Comparison of ENCODE assay signal across 2 cellular contexts in genomic region chr20:33028875-33029274, GRCh38.
TF ChIP-seq lines count a peak whose summit lies in the region.

No MANE protein-coding gene starts in this region.

TF ChIP-seq in IMR-90, 13 proteins besides CTCF, POLR2A, EP300 and RAD21:
- no peak for TF ChIP-seq USF2 (IDR thresholded peaks at IDR 0.05; ENCODE audit: low read depth, low read length)

TF ChIP-seq in HepG2, 621 proteins besides CTCF, POLR2A, EP300 and RAD21:
- TF ChIP-seq BHLHE40 (IDR thresholded peaks at IDR 0.05; ENCODE audit: low read length): peak; percentile 26; the same call in 1 of the 2 replicates
- TF ChIP-seq MED8 (CRISPR knock-in tag; IDR thresholded peaks at IDR 0.05; ENCODE audit: insufficient replicate concordance): peak; percentile 38
- no peak for TF ChIP-seq GPBP1L1 (CRISPR knock-in tag; IDR thresholded peaks at IDR 0.05)
- no peak for TF ChIP-seq NONO (IDR thresholded peaks at IDR 0.05)
- TF ChIP-seq NONO (CRISPR knock-in tag; conservative IDR thresholded peaks at IDR 0.05): 0 out of 2 replicates have a peak, but pooled peaks have one; percentile 5
- no peak for TF ChIP-seq ZNF205 (CRISPR knock-in tag; IDR thresholded peaks at IDR 0.05)
- TF ChIP-seq ZKSCAN8 (CRISPR knock-in tag; IDR thresholded peaks at IDR 0.05; ENCODE audit: borderline replicate concordance): peak; percentile 65; the same call in 1 of the 2 replicates
- 0 out of 2 replicates have a peak, but pooled peaks have one; percentile 10 for TF ChIP-seq ZNF24 (IDR thresholded peaks at IDR 0.05)
- 0 out of 2 replicates have a peak, but pooled peaks have one; percentile 27 for TF ChIP-seq ZBTB37 (CRISPR knock-in tag; IDR thresholded peaks at IDR 0.05)
- no peak for TF ChIP-seq FOXA1 (IDR thresholded peaks at IDR 0.05)
- peak; percentile 41; the same call in 1 of the 2 replicates for TF ChIP-seq FOXA1 (CRISPR knock-in tag; IDR thresholded peaks at IDR 0.05)
- peak; percentile 86 for TF ChIP-seq ZKSCAN1 (IDR thresholded peaks at IDR 0.05; ENCODE audit: low read length)
- no peak for TF ChIP-seq ZNF703 (CRISPR knock-in tag; IDR thresholded peaks at IDR 0.05; ENCODE audit: borderline replicate concordance)
- TF ChIP-seq HNRNPK (IDR thresholded peaks at IDR 0.05; ENCODE audit: low read depth, low read length, poor library complexity, severe bottlenecking): no peak
